Comparison of ENCODE assay signal across 1 cellular context in the genomic region with DNA sequence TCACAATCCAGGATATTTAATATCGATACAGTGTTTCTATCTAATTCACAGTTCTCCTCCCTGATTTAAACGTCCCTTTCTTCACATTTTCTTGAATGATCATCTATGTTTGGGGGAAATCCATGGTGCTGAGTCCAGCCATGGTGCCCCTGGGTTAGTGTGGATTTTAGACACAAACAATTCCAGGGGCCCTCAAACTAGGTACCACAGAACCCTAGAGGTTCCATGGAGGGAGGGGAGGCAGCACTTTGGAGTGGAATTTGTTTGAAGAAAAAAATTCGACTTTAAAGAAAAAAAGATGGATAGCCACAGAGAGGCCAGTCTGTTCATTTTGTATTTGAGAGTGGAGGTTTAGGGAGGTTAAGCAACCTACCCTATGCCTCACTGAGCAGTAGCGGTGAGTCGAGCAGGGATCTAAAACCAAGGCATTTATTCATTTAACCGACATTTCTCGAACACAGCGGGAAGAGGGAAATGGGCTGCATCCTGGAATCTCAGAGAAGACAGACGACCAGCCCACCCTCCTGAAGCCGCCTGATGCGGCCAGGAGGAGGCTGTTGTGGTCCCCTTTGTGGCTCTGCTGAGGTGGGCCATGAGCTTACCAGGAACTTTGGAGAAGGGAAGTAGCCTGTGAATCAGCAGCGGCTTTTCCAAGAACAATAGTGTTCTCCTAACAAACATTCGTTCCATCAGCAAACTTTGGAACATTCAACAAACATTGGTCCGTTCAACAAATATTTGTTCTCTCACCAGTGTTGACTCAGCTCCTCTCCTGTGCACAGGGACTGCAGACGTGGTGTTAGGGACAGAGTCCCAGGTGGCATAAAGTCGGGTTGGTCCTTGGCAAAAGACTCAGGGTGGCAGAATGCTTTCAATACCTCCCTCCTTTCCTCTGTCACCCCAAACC.
TF ChIP-seq lines count a peak whose summit lies in the region.

No MANE protein-coding gene starts in this region.

TF ChIP-seq in HepG2, 621 proteins besides CTCF, POLR2A, EP300 and RAD21 (continued from another document and continues in another):
- TF ChIP-seq ZNF142 (CRISPR knock-in tag; IDR thresholded peaks at IDR 0.05) (0 out of 2 replicates have a peak, but pooled peaks have one; percentile 33), ATF7-NPFF (CRISPR knock-in tag; IDR thresholded peaks at IDR 0.05; ENCODE audit: low read depth) (no peak), RFX5 (IDR thresholded peaks at IDR 0.05; ENCODE audit: low read depth, low read length) (0 out of 2 replicates have a peak, but pooled peaks have one; percentile 20), MIER3 (CRISPR knock-in tag; IDR thresholded peaks at IDR 0.05; ENCODE audit: borderline replicate concordance) (peak; percentile 96), PBX2 (CRISPR knock-in tag; IDR thresholded peaks at IDR 0.05) (no peak), NKX3-1 (CRISPR knock-in tag; IDR thresholded peaks at IDR 0.05) (peak; percentile 68; the same call in 1 of the 2 replicates), ZSCAN12 (CRISPR knock-in tag; IDR thresholded peaks at IDR 0.05) (no peak), ZNF674 (CRISPR knock-in tag; IDR thresholded peaks at IDR 0.05; ENCODE audit: low read depth) (no peak), ZC3H13 (CRISPR knock-in tag; IDR thresholded peaks at IDR 0.05) (no peak), ZNF432 (CRISPR knock-in tag; IDR thresholded peaks at IDR 0.05; ENCODE audit: borderline replicate concordance) (no peak), ZNF17 (CRISPR knock-in tag; IDR thresholded peaks at IDR 0.05) (no peak), GLI4 (CRISPR knock-in tag; IDR thresholded peaks at IDR 0.05; ENCODE audit: borderline replicate concordance) (no peak), ZNF850 (CRISPR knock-in tag; conservative IDR thresholded peaks at IDR 0.05) (no peak), SMARCC2 (IDR thresholded peaks at IDR 0.05) (no peak), SMARCE1 (IDR thresholded peaks at IDR 0.05; ENCODE audit: borderline replicate concordance) (no peak), GMEB1 (CRISPR knock-in tag; IDR thresholded peaks at IDR 0.05; ENCODE audit: borderline replicate concordance) (no peak; the same call in 1 of the 2 replicates), HES4 (CRISPR knock-in tag; IDR thresholded peaks at IDR 0.05; ENCODE audit: borderline replicate concordance) (no peak), ZNF549 (CRISPR knock-in tag; IDR thresholded peaks at IDR 0.05) (no peak), MTA1 (CRISPR knock-in tag; IDR thresholded peaks at IDR 0.05; ENCODE audit: borderline replicate concordance) (no peak), ZNF460 (CRISPR knock-in tag; IDR thresholded peaks at IDR 0.05; ENCODE audit: borderline replicate concordance) (no peak), POLR2AphosphoS5 (IDR thresholded peaks at IDR 0.05; ENCODE audit: low read depth, low read length) (no peak), ISL2 (CRISPR knock-in tag; IDR thresholded peaks at IDR 0.05) (peak; percentile 72; the same call in 1 of the 2 replicates), GATA4 (IDR thresholded peaks at IDR 0.05; ENCODE audit: borderline replicate concordance, low read depth) (peak; percentile 45; the same call in 1 of the 2 replicates), ZNF235 (CRISPR knock-in tag; IDR thresholded peaks at IDR 0.05; ENCODE audit: borderline replicate concordance) (no peak), ZNF513 (CRISPR knock-in tag; conservative IDR thresholded peaks at IDR 0.05) (no peak), KDM6A (CRISPR knock-in tag; IDR thresholded peaks at IDR 0.05; ENCODE audit: low read depth) (peak; percentile 75), PHF20 (CRISPR knock-in tag; IDR thresholded peaks at IDR 0.05) (no peak), ZNF234 (CRISPR knock-in tag; conservative IDR thresholded peaks at IDR 0.05) (no peak)
- TF ChIP-seq, protein P1, sequence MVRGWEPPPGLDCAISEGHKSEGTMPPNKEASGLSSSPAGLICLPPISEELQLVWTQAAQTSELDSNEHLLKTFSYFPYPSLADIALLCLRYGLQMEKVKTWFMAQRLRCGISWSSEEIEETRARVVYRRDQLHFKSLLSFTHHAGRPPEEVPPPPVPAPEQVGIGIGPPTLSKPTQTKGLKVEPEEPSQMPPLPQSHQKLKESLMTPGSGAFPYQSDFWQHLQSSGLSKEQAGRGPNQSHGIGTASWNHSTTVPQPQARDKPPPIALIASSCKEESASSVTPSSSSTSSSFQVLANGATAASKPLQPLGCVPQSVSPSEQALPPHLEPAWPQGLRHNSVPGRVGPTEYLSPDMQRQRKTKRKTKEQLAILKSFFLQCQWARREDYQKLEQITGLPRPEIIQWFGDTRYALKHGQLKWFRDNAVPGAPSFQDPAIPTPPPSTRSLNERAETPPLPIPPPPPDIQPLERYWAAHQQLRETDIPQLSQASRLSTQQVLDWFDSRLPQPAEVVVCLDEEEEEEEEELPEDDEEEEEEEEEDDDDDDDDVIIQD (CRISPR knock-in tag; IDR thresholded peaks at IDR 0.05; ENCODE audit: low read depth): 0 out of 2 replicates have a peak, but pooled peaks have one; percentile 68
- TF ChIP-seq, protein P2, sequence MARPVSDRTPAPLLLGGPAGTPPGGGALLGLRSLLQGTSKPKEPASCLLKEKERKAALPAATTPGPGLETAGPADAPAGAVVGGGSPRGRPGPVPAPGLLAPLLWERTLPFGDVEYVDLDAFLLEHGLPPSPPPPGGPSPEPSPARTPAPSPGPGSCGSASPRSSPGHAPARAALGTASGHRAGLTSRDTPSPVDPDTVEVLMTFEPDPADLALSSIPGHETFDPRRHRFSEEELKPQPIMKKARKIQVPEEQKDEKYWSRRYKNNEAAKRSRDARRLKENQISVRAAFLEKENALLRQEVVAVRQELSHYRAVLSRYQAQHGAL (CRISPR knock-in tag; IDR thresholded peaks at IDR 0.05; ENCODE audit: not compliant biosample characterization): no peak
- TF ChIP-seq, protein P3, sequence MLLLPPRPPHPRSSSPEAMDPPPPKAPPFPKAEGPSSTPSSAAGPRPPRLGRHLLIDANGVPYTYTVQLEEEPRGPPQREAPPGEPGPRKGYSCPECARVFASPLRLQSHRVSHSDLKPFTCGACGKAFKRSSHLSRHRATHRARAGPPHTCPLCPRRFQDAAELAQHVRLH (CRISPR knock-in tag; IDR thresholded peaks at IDR 0.05; ENCODE audit: borderline replicate concordance, low read depth): no peak
- TF ChIP-seq, protein P4, sequence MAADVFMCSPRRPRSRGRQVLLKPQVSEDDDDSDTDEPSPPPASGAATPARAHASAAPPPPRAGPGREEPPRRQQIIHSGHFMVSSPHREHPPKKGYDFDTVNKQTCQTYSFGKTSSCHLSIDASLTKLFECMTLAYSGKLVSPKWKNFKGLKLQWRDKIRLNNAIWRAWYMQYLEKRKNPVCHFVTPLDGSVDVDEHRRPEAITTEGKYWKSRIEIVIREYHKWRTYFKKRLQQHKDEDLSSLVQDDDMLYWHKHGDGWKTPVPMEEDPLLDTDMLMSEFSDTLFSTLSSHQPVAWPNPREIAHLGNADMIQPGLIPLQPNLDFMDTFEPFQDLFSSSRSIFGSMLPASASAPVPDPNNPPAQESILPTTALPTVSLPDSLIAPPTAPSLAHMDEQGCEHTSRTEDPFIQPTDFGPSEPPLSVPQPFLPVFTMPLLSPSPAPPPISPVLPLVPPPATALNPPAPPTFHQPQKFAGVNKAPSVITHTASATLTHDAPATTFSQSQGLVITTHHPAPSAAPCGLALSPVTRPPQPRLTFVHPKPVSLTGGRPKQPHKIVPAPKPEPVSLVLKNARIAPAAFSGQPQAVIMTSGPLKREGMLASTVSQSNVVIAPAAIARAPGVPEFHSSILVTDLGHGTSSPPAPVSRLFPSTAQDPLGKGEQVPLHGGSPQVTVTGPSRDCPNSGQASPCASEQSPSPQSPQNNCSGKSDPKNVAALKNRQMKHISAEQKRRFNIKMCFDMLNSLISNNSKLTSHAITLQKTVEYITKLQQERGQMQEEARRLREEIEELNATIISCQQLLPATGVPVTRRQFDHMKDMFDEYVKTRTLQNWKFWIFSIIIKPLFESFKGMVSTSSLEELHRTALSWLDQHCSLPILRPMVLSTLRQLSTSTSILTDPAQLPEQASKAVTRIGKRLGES (CRISPR knock-in tag; IDR thresholded peaks at IDR 0.05; ENCODE audit: borderline replicate concordance): no peak
- TF ChIP-seq, protein P5, sequence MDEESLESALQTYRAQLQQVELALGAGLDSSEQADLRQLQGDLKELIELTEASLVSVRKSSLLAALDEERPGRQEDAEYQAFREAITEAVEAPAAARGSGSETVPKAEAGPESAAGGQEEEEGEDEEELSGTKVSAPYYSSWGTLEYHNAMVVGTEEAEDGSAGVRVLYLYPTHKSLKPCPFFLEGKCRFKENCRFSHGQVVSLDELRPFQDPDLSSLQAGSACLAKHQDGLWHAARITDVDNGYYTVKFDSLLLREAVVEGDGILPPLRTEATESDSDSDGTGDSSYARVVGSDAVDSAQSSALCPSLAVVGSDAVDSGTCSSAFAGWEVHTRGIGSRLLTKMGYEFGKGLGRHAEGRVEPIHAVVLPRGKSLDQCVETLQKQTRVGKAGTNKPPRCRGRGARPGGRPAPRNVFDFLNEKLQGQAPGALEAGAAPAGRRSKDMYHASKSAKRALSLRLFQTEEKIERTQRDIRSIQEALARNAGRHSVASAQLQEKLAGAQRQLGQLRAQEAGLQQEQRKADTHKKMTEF (CRISPR knock-in tag; IDR thresholded peaks at IDR 0.05): peak; percentile 87
- TF ChIP-seq, protein P6, sequence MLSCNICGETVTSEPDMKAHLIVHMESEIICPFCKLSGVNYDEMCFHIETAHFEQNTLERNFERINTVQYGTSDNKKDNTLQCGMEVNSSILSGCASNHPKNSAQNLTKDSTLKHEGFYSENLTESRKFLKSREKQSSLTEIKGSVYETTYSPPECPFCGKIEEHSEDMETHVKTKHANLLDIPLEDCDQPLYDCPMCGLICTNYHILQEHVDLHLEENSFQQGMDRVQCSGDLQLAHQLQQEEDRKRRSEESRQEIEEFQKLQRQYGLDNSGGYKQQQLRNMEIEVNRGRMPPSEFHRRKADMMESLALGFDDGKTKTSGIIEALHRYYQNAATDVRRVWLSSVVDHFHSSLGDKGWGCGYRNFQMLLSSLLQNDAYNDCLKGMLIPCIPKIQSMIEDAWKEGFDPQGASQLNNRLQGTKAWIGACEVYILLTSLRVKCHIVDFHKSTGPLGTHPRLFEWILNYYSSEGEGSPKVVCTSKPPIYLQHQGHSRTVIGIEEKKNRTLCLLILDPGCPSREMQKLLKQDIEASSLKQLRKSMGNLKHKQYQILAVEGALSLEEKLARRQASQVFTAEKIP (CRISPR knock-in tag; IDR thresholded peaks at IDR 0.05; ENCODE audit: borderline replicate concordance): no peak
